9 cellular contexts compared by ENCODE assay signal in genomic region chr1:150234309-150234646, GRCh38. TPM values are rescaled to one million over a fixed set of nuclear protein-coding genes. Genes with fewer than 3 reads are reported as not detected.
A peak's percentile ranks its signal among the peaks of the same experiment; 100 is the strongest.
DNase-seq lines count a peak whose midpoint lies in the region; ATAC-seq, FAIRE-seq and TF ChIP-seq lines count a peak whose summit lies in the region.
"Had no signal": no experiment of that assay in that cellular context is flagged by ENCODE, and none has a peak within 500 bp of the region (broad histone marks: within the 10 kb centered on the region; RNA-seq: fewer than 3 reads in every experiment).

No MANE protein-coding gene starts in this region.

- DNase-seq in CD4-positive, CD25-positive, alpha-beta regulatory T cell = no peak
- no peak for DNase-seq in Karpas-422
- peak; percentile 76 for DNase-seq in endothelial cell of umbilical vein (ENCODE audit: low read depth, low spot score)
- DNase-seq in activated CD4-positive, alpha-beta T cell treated with anti-CD3 and anti-CD28 coated beads, Interleukin-2, amount 50 U/mL, for 48 hours = no peak

- peak overlapping the region; percentile 98 for H3K27ac ChIP-seq in CD4-positive, CD25-positive, alpha-beta regulatory T cell (ENCODE audit: insufficient read depth, low read length, poor library complexity, severe bottlenecking)
- peak overlapping the region; percentile 95 for H3K27ac ChIP-seq in Karpas-422 (ENCODE audit: low read length)
- peak overlapping the region; percentile 61 for H3K27ac ChIP-seq in endothelial cell of umbilical vein (ENCODE audit: insufficient read depth, low read depth, low read length)
- H3K27ac ChIP-seq in neural cell (ENCODE audit: low read length) = no peak overlapping the region

- no peaks in the 10 kb centered on the region for H3K27me3 ChIP-seq in CD4-positive, CD25-positive, alpha-beta regulatory T cell (ENCODE audit: control insufficient read depth, insufficient read depth, low read length)
- no peaks in the 10 kb centered on the region for H3K27me3 ChIP-seq in Karpas-422 (ENCODE audit: low read length)
- H3K27me3 ChIP-seq in endothelial cell of umbilical vein (ENCODE audit: control insufficient read depth in 2 of 2, insufficient read depth in 2 of 2, low read length in 2 of 2) = no peaks in the 10 kb centered on the region
- H3K27me3 ChIP-seq in neural cell (ENCODE audit: insufficient read depth, low read depth, low read length) = no peaks in the 10 kb centered on the region

- intact Hi-C loops in endothelial cell of umbilical vein (cut with micrococcal nuclease) = loop anchor here (10.0 kb wide), 1 partner anchor 961 kb away; the partner anchor contains the start of genes PIP5K1A and VPS72

- H3F3A ChIP-seq in neural cell (ENCODE audit: insufficient read depth, low read length, poor library complexity, severe bottlenecking) = no peaks in the 10 kb centered on the region

- ATAC-seq in CD4-positive, CD25-positive, alpha-beta regulatory T cell (ENCODE audit: low read depth in 2 of 2) = no peak
- no peak for ATAC-seq in stimulated activated memory B cell treated with anti-CD40 and anti-IgM and Interleukin-4, amounts not matched to agents 10 μg/mL and 1 μg/mL and 100 μg/mL, for 72 hours
- ATAC-seq in HG02973 (IDR thresholded peaks at IDR 0.05; ENCODE audit: unreplicated experiment) (no peak), HG02870 (IDR thresholded peaks at IDR 0.05; ENCODE audit: unreplicated experiment) (no peak)

- peaks cover 57% of the 10 kb centered on the region for H3K79me2 ChIP-seq in Karpas-422 (ENCODE audit: low read length)
- peaks cover 40% of the 10 kb centered on the region for H3K79me2 ChIP-seq in endothelial cell of umbilical vein (ENCODE audit: control insufficient read depth, insufficient read depth, low read length)
- H3K79me2 ChIP-seq in neural cell (replicated peaks; ENCODE audit: insufficient read depth, low read length) = peaks cover 27% of the 10 kb centered on the region

- H4K20me1 ChIP-seq in Karpas-422 (ENCODE audit: insufficient read depth, low read depth, low read length) = no peaks in the 10 kb centered on the region
- no peaks in the 10 kb centered on the region for H4K20me1 ChIP-seq in endothelial cell of umbilical vein (replicated peaks; ENCODE audit: control insufficient read depth, extremely low read depth, insufficient read depth, low read length)
- H4K20me1 ChIP-seq in neural cell (ENCODE audit: insufficient read depth) = no peaks in the 10 kb centered on the region

- CTCF ChIA-PET in endothelial cell of umbilical vein (lab: Charles Lee) = interaction anchor here (0.6 to 1.8 kb wide), 4 partner anchors 9 to 755 kb away, joined by 3 to 6 read pairs (median 3); no protein-coding TSS in a partner anchor

- H3K36me3 ChIP-seq in CD4-positive, CD25-positive, alpha-beta regulatory T cell (ENCODE audit: control insufficient read depth, insufficient read depth, low read length) = peaks cover 8% of the 10 kb centered on the region
- peaks cover 20% of the 10 kb centered on the region for H3K36me3 ChIP-seq in Karpas-422 (ENCODE audit: insufficient read depth, low read length)
- H3K36me3 ChIP-seq in endothelial cell of umbilical vein (ENCODE audit: control insufficient read depth in 2 of 2, extremely low read depth in 1 of 2, insufficient read depth in 2 of 2, low read length in 2 of 2) = no peaks in the 10 kb centered on the region
- no peaks in the 10 kb centered on the region for H3K36me3 ChIP-seq in neural cell (ENCODE audit: insufficient read depth, low read length)

- dilution Hi-C loops in endothelial cell of umbilical vein (cut with MboI; ENCODE audit: extremely low pct_ligation_motif_present, low sequenced_read_pairs) = no loop called here

- no peaks in the 10 kb centered on the region for H3K27me3 Mint-ChIP-seq in CD4-positive, CD25-positive, alpha-beta regulatory T cell
- H3K27me3 Mint-ChIP-seq in stimulated activated memory B cell treated with anti-CD40 and anti-IgM and Interleukin-4, amounts not matched to agents 10 μg/mL and 1 μg/mL and 100 μg/mL, for 72 hours = no peaks in the 10 kb centered on the region

- peak overlapping the region; percentile 0; the same call in 1 of the 2 replicates for H2AFZ ChIP-seq in Karpas-422 (ENCODE audit: low read length)
- H2AFZ ChIP-seq in endothelial cell of umbilical vein (ENCODE audit: low read depth, low read length) = peak overlapping the region; percentile 84
- peak overlapping the region; percentile 19 for H2AFZ ChIP-seq in neural cell (ENCODE audit: low read depth, low read length)

- peaks cover 9 to 22% (median 17%) of the 10 kb centered on the region in 4 donors for H3K4me1 Mint-ChIP-seq in CD4-positive, CD25-positive, alpha-beta regulatory T cell
- H3K4me1 Mint-ChIP-seq in stimulated activated memory B cell treated with anti-CD40 and anti-IgM and Interleukin-4, amounts not matched to agents 10 μg/mL and 1 μg/mL and 100 μg/mL, for 72 hours = peaks cover 27% of the 10 kb centered on the region

- TF ChIP-seq EP300 in neural cell (conservative IDR thresholded peaks at IDR 0.05; ENCODE audit: poor library complexity, severe bottlenecking) = no peak

- TF ChIP-seq POLR2A in endothelial cell of umbilical vein (IDR thresholded peaks at IDR 0.05; ENCODE audit: low read depth, low read length) = no peak

- FAIRE-seq in endothelial cell of umbilical vein (lab: Jason Lieb, UNC) = no peak

- POLR2A ChIA-PET in endothelial cell of umbilical vein (lab: Charles Lee) = interaction anchor here (0.7 kb wide), 1 partner anchor 99 kb away, joined by 4 read pairs; no protein-coding TSS in a partner anchor

- H3K4me3 ChIP-seq in CD4-positive, CD25-positive, alpha-beta regulatory T cell (ENCODE audit: low read depth, low read length) = peak overlapping the region; percentile 99
- H3K4me3 ChIP-seq in Karpas-422 (ENCODE audit: low read length) (peak overlapping the region; percentile 98), endothelial cell of umbilical vein (replicated peaks in 1 of 3; ENCODE audit: insufficient read depth in 1 of 3, low read depth in 1 of 3, low read length in 3 of 3) (peak overlapping the region; percentile 72 to 95 (median 86)), neural cell (ENCODE audit: low read length) (peak overlapping the region; percentile 85)

- H3K4me1 ChIP-seq in CD4-positive, CD25-positive, alpha-beta regulatory T cell (ENCODE audit: control insufficient read depth, insufficient read depth, low read length, poor library complexity, severe bottlenecking) = peaks cover 20% of the 10 kb centered on the region
- H3K4me1 ChIP-seq in Karpas-422 (ENCODE audit: low read length) (peaks cover 23% of the 10 kb centered on the region), endothelial cell of umbilical vein (ENCODE audit: control insufficient read depth, extremely low read depth, insufficient read depth, low read length) (peaks cover 11% of the 10 kb centered on the region)

- H3K9me2 ChIP-seq in Karpas-422 (replicated peaks; ENCODE audit: insufficient read depth, low read length) = no peaks in the 10 kb centered on the region
- no peaks in the 10 kb centered on the region for H3K9me2 ChIP-seq in neural cell (ENCODE audit: insufficient read depth, low read length)

- H3K9me1 ChIP-seq in endothelial cell of umbilical vein (replicated peaks; ENCODE audit: control insufficient read depth, extremely low read depth, insufficient read depth, low read length) = no peaks in the 10 kb centered on the region

- peak overlapping the region in 1 of 4 donors; percentile 99 for H3K4me3 Mint-ChIP-seq in CD4-positive, CD25-positive, alpha-beta regulatory T cell
- H3K4me3 Mint-ChIP-seq in stimulated activated memory B cell treated with anti-CD40 and anti-IgM and Interleukin-4, amounts not matched to agents 10 μg/mL and 1 μg/mL and 100 μg/mL, for 72 hours = no peak overlapping the region

- BruUV-seq in endothelial cell of umbilical vein (replicated peaks; lab: Mats Ljungman, UMichigan) = no TSS peak

- no peaks in the 10 kb centered on the region for H3K9me3 ChIP-seq in CD4-positive, CD25-positive, alpha-beta regulatory T cell (ENCODE audit: control insufficient read depth in 2 of 2, low read length in 2 of 2)
- H3K9me3 ChIP-seq in Karpas-422 (ENCODE audit: low read length) (no peaks in the 10 kb centered on the region), endothelial cell of umbilical vein (replicated peaks; ENCODE audit: control insufficient read depth, insufficient read depth, low read length) (no peaks in the 10 kb centered on the region), neural cell (ENCODE audit: low read length) (no peaks in the 10 kb centered on the region)

- no peak for TF ChIP-seq RAD21 in neural cell (conservative IDR thresholded peaks at IDR 0.05)

- TF ChIP-seq CTCF in endothelial cell of umbilical vein (IDR thresholded peaks at IDR 0.05; ENCODE audit: extremely low read depth in 1 of 2, insufficient read depth in 1 of 2, low read depth in 1 of 2, low read length in 2 of 2) = no peak
- no peak for TF ChIP-seq CTCF in neural cell (IDR thresholded peaks at IDR 0.05; ENCODE audit: poor library complexity, severe bottlenecking)

- peak overlapping the region in 2 of 3 donors; percentile 98 to 99 for H3K27ac Mint-ChIP-seq in CD4-positive, CD25-positive, alpha-beta regulatory T cell
- no peak overlapping the region for H3K27ac Mint-ChIP-seq in stimulated activated memory B cell treated with anti-CD40 and anti-IgM and Interleukin-4, amounts not matched to agents 10 μg/mL and 1 μg/mL and 100 μg/mL, for 72 hours

- no peaks in the 10 kb centered on the region for H3K9me3 Mint-ChIP-seq in CD4-positive, CD25-positive, alpha-beta regulatory T cell
- H3K9me3 Mint-ChIP-seq in stimulated activated memory B cell treated with anti-CD40 and anti-IgM and Interleukin-4, amounts not matched to agents 10 μg/mL and 1 μg/mL and 100 μg/mL, for 72 hours = no peaks in the 10 kb centered on the region

- peaks cover 5% of the 10 kb centered on the region for H3K36me3 Mint-ChIP-seq in CD4-positive, CD25-positive, alpha-beta regulatory T cell
- peaks cover 8% of the 10 kb centered on the region for H3K36me3 Mint-ChIP-seq in stimulated activated memory B cell treated with anti-CD40 and anti-IgM and Interleukin-4, amounts not matched to agents 10 μg/mL and 1 μg/mL and 100 μg/mL, for 72 hours

- H3K4me2 ChIP-seq in Karpas-422 (ENCODE audit: low read depth, low read length, poor library complexity, severe bottlenecking) (peak overlapping the region; percentile 99), endothelial cell of umbilical vein (ENCODE audit: insufficient read depth, low read length) (peak overlapping the region; percentile 96), neural cell (ENCODE audit: low read length) (peak overlapping the region; percentile 91)

- H3K9ac ChIP-seq in Karpas-422 (ENCODE audit: low read length) (peak overlapping the region; percentile 99), endothelial cell of umbilical vein (replicated peaks; ENCODE audit: extremely low read depth, insufficient read depth, low read length) (peak overlapping the region; percentile 91), neural cell (ENCODE audit: low read length) (peak overlapping the region; percentile 55)

RNA-seq across cellular contexts. Expression of gene ANP32E, which starts 1.6 kb away (rescaled TPM):
- 51.5 TPM for total RNA-seq in CD4-positive, CD25-positive, alpha-beta regulatory T cell
- 10 to 100 TPM; 53.3 to 73.4 (median 58.3) TPM for polyA plus RNA-seq in CD4-positive, CD25-positive, alpha-beta regulatory T cell
- total RNA-seq in Karpas-422 (2014; rRNA removed; shearing (Covaris generic); ENCODE audit: low replicate concordance) = 43.2 and 77.4 TPM in 2 replicates
- total RNA-seq in endothelial cell of umbilical vein = 53.4 and 57.9 TPM in 2 replicates
- polyA plus RNA-seq in endothelial cell of umbilical vein = 3.9 and 6.8 TPM in 2 replicates
- polyA plus RNA-seq in endothelial cell of umbilical vein (2011; cell fraction: cytosol; rRNA removed) = 10.6 and 11.9 TPM in 2 replicates
- polyA plus RNA-seq in endothelial cell of umbilical vein (2011; cell fraction: nucleus; rRNA removed) = 3.5 and 7.1 TPM in 2 replicates
- 31.5 and 53.0 TPM in 2 replicates for polyA plus RNA-seq in endothelial cell of umbilical vein (2012)
- polyA minus RNA-seq in endothelial cell of umbilical vein = 24.6 and 25.3 TPM in 2 replicates
- 17.1 TPM for polyA minus RNA-seq in endothelial cell of umbilical vein (2011; cell fraction: cytosol; rRNA and poly(A)+ RNA removed)
- 5.6 and 6.0 TPM in 2 replicates for polyA minus RNA-seq in endothelial cell of umbilical vein (2011; cell fraction: nucleus; rRNA and poly(A)+ RNA removed)
- polyA plus RNA-seq in neural cell = 16.6 and 17.9 TPM in 2 replicates
- polyA minus RNA-seq in neural cell = 11.0 and 17.2 TPM in 2 replicates

RNA-seq across cellular contexts. Expression of gene CA14, which starts 23.3 kb away (rescaled TPM):
- total RNA-seq in CD4-positive, CD25-positive, alpha-beta regulatory T cell = not detected
- under 1 TPM; 0.68 to 0.97 (median 0.71) TPM for polyA plus RNA-seq in CD4-positive, CD25-positive, alpha-beta regulatory T cell
- 0.22 and 0.45 TPM in 2 replicates for total RNA-seq in Karpas-422 (2014; rRNA removed; shearing (Covaris generic); ENCODE audit: low replicate concordance)
- not detected in 2 replicates for total RNA-seq in endothelial cell of umbilical vein
- not detected in 2 replicates for polyA plus RNA-seq in endothelial cell of umbilical vein
- not detected in 2 replicates for polyA plus RNA-seq in endothelial cell of umbilical vein (2011; cell fraction: cytosol; rRNA removed)
- not detected in 2 replicates for polyA plus RNA-seq in endothelial cell of umbilical vein (2011; cell fraction: nucleus; rRNA removed)
- 0.24 and 0.37 TPM in 2 replicates for polyA plus RNA-seq in endothelial cell of umbilical vein (2012)
- polyA minus RNA-seq in endothelial cell of umbilical vein = not detected in 2 replicates
- polyA minus RNA-seq in endothelial cell of umbilical vein (2011; cell fraction: cytosol; rRNA and poly(A)+ RNA removed) = not detected
- not detected in 2 replicates for polyA minus RNA-seq in endothelial cell of umbilical vein (2011; cell fraction: nucleus; rRNA and poly(A)+ RNA removed)
- 1.1 and 1.5 TPM in 2 replicates for polyA plus RNA-seq in neural cell
- 0.35 TPM in 1 of 2 replicates, not detected in the other for polyA minus RNA-seq in neural cell
- total RNA-seq: activated CD8-positive, alpha-beta memory T cell treated with anti-CD3 and anti-CD28 coated beads for 36 hours had no signal

RNA-seq across cellular contexts. Expression of gene APH1A, which starts 34.5 kb away (rescaled TPM):
- 119 TPM for total RNA-seq in CD4-positive, CD25-positive, alpha-beta regulatory T cell
- 10 to 100 TPM; 74.0 to 85.0 (median 76.9) TPM for polyA plus RNA-seq in CD4-positive, CD25-positive, alpha-beta regulatory T cell
- 122 and 130 TPM in 2 replicates for total RNA-seq in Karpas-422 (2014; rRNA removed; shearing (Covaris generic); ENCODE audit: low replicate concordance)
- total RNA-seq in endothelial cell of umbilical vein = 157 and 165 TPM in 2 replicates
- polyA plus RNA-seq in endothelial cell of umbilical vein (325 and 344 TPM in 2 replicates), neural cell (164 and 167 TPM in 2 replicates)
- polyA plus RNA-seq in endothelial cell of umbilical vein (2011; cell fraction: cytosol; rRNA removed) = 185 and 203 TPM in 2 replicates
- polyA plus RNA-seq in endothelial cell of umbilical vein (2011; cell fraction: nucleus; rRNA removed) = 325 and 331 TPM in 2 replicates
- 105 and 122 TPM in 2 replicates for polyA plus RNA-seq in endothelial cell of umbilical vein (2012)
- polyA minus RNA-seq in endothelial cell of umbilical vein (287 and 355 TPM in 2 replicates), neural cell (76.2 and 78.0 TPM in 2 replicates)
- 76.3 TPM for polyA minus RNA-seq in endothelial cell of umbilical vein (2011; cell fraction: cytosol; rRNA and poly(A)+ RNA removed)
- polyA minus RNA-seq in endothelial cell of umbilical vein (2011; cell fraction: nucleus; rRNA and poly(A)+ RNA removed) = 80.5 and 107 TPM in 2 replicates

RNA-seq across cellular contexts. Expression of gene C1orf54, which starts 38.3 kb away (rescaled TPM):
- 4.6 TPM for total RNA-seq in CD4-positive, CD25-positive, alpha-beta regulatory T cell
- polyA plus RNA-seq in CD4-positive, CD25-positive, alpha-beta regulatory T cell = 1 to 10 TPM; 2.0 to 6.4 (median 3.5) TPM
- 5.1 and 21.2 TPM in 2 replicates for total RNA-seq in Karpas-422 (2014; rRNA removed; shearing (Covaris generic); ENCODE audit: low replicate concordance)
- total RNA-seq in endothelial cell of umbilical vein = 30.4 and 35.5 TPM in 2 replicates
- polyA plus RNA-seq in endothelial cell of umbilical vein = 52.6 and 66.9 TPM in 2 replicates
- polyA plus RNA-seq in endothelial cell of umbilical vein (2011; cell fraction: cytosol; rRNA removed) = 61.4 and 81.5 TPM in 2 replicates
- polyA plus RNA-seq in endothelial cell of umbilical vein (2011; cell fraction: nucleus; rRNA removed) = 19.5 and 27.2 TPM in 2 replicates
- 31.0 and 41.3 TPM in 2 replicates for polyA plus RNA-seq in endothelial cell of umbilical vein (2012)
- 10.8 and 12.9 TPM in 2 replicates for polyA minus RNA-seq in endothelial cell of umbilical vein
- polyA minus RNA-seq in endothelial cell of umbilical vein (2011; cell fraction: cytosol; rRNA and poly(A)+ RNA removed) = not detected
- polyA minus RNA-seq in endothelial cell of umbilical vein (2011; cell fraction: nucleus; rRNA and poly(A)+ RNA removed) = 4.7 and 7.4 TPM in 2 replicates
- polyA plus RNA-seq in neural cell = 2.6 and 17.1 TPM in 2 replicates
- not detected in 2 replicates for polyA minus RNA-seq in neural cell

RNA-seq across cellular contexts. Expression of gene CIART, which starts 48.1 kb away (rescaled TPM):
- 2.2 TPM for total RNA-seq in CD4-positive, CD25-positive, alpha-beta regulatory T cell
- 1 to 10 TPM in 2 of 4 donors, under 1 TPM in 2; 0.56 to 1.3 (median 0.91) TPM for polyA plus RNA-seq in CD4-positive, CD25-positive, alpha-beta regulatory T cell
- 4.1 and 4.9 TPM in 2 replicates for total RNA-seq in Karpas-422 (2014; rRNA removed; shearing (Covaris generic); ENCODE audit: low replicate concordance)
- 1.0 and 2.4 TPM in 2 replicates for total RNA-seq in endothelial cell of umbilical vein
- polyA plus RNA-seq in endothelial cell of umbilical vein (4.2 and 4.3 TPM in 2 replicates), neural cell (7.3 and 9.1 TPM in 2 replicates)
- polyA plus RNA-seq in endothelial cell of umbilical vein (2011; cell fraction: cytosol; rRNA removed) = 2.4 TPM in 2 replicates
- 5.9 and 7.5 TPM in 2 replicates for polyA plus RNA-seq in endothelial cell of umbilical vein (2011; cell fraction: nucleus; rRNA removed)
- polyA plus RNA-seq in endothelial cell of umbilical vein (2012) = 1.3 and 1.5 TPM in 2 replicates
- polyA minus RNA-seq in endothelial cell of umbilical vein (3.7 and 4.0 TPM in 2 replicates), neural cell (4.7 and 5.1 TPM in 2 replicates)
- polyA minus RNA-seq in endothelial cell of umbilical vein (2011; cell fraction: cytosol; rRNA and poly(A)+ RNA removed) = not detected
- 1.7 and 2.3 TPM in 2 replicates for polyA minus RNA-seq in endothelial cell of umbilical vein (2011; cell fraction: nucleus; rRNA and poly(A)+ RNA removed)

Comparison
In these comparisons a context has a peak if more than half of its experiments do, and no peak if none do; other contexts are left out.
1. H2AFZ ChIP-seq: peak in every context shown above with its lines; median percentile 84 in endothelial cell of umbilical vein; 19 in neural cell; 0 in Karpas-422.